Comparison of ENCODE assay signal across 1 cellular context in genomic region chr6:87799651-87800050, GRCh38.
A peak's percentile ranks its signal among the peaks of the same experiment; 100 is the strongest.
TF ChIP-seq lines count a peak whose summit lies in the region.

No MANE protein-coding gene starts in this region.

TF ChIP-seq in HepG2, 621 proteins besides CTCF, POLR2A, EP300 and RAD21:
- 0 out of 2 replicates have a peak, but pooled peaks have one; percentile 54 for TF ChIP-seq ZC3H4 (CRISPR knock-in tag; IDR thresholded peaks at IDR 0.05; ENCODE audit: borderline replicate concordance)
- TF ChIP-seq FLYWCH1 (CRISPR knock-in tag; IDR thresholded peaks at IDR 0.05): no peak
- TF ChIP-seq JUNB (CRISPR knock-in tag; IDR thresholded peaks at IDR 0.05; ENCODE audit: borderline replicate concordance): no peak
- TF ChIP-seq HMGXB3 (CRISPR knock-in tag; IDR thresholded peaks at IDR 0.05; ENCODE audit: borderline replicate concordance): no peak
TF ChIP-seq in HepG2: peak in this region for 1.
